1 cellular context compared by ENCODE assay signal in the genomic region with DNA sequence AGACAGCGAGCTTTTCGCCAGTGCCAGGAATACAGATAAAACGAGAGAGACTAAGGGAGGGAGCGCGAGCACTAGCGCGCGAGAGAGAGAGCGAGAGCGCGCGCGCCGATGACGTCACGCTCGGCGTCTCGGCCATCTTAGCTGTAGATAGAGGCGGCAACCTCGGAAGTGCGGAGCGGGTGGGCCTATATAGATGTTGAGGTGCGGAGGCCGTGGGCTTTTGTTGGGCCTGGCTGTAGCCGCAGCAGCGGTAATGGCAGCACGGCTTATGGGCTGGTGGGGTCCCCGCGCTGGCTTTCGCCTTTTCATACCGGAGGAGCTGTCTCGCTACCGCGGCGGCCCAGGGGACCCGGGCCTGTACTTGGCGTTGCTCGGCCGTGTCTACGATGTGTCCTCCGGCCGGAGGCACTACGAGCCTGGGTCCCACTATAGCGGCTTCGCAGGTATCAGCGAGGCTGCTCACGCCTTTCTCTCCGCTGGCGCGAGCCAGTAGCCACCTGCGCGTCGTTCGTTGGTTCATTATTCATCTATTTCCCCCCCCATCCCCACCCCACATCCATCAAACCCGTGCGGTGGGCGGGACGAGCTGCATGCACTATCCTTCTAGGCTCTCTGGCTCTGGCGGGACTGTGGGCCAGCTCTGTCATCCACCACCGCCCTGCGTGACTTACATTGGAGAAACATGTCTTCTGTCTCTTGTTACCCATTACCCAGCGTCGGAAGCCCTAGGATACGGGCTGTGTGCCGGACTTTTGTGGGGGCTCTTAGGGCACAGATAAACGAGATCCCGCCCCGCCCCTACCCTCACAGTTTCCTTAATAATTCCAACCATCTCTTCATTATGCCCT.
TF ChIP-seq lines count a peak whose summit lies in the region.

No MANE protein-coding gene starts in this region.

TF ChIP-seq in K562, 482 proteins besides CTCF, POLR2A, EP300 and RAD21 (continued from another document and continues in another):
- TF ChIP-seq CREB5 (CRISPR knock-in tag; IDR thresholded peaks at IDR 0.05) (0 out of 2 replicates have a peak, but pooled peaks have one; percentile 51), HNRNPUL1 (IDR thresholded peaks at IDR 0.05; ENCODE audit: low read length) (no peak), JUND (IDR thresholded peaks at IDR 0.05; ENCODE audit: borderline replicate concordance, low read depth, low read length) (peak; percentile 94), JUND (tag; IDR thresholded peaks at IDR 0.05; ENCODE audit: borderline replicate concordance, low read depth, low read length) (peak; percentile 84; the same call in 2 of the 3 replicates), NFATC3 (IDR thresholded peaks at IDR 0.05) (no peak), TEAD1 (CRISPR knock-in tag; IDR thresholded peaks at IDR 0.05) (peak in 1 of 2 experiments; percentile 51; a peak in 1 of 4 replicates), CXXC5 (CRISPR knock-in tag; IDR thresholded peaks at IDR 0.05) (peak; percentile 76), SP1 (CRISPR knock-in tag; IDR thresholded peaks at IDR 0.05) (peak; percentile 26), ATF1 (CRISPR knock-in tag; IDR thresholded peaks at IDR 0.05) (peak; percentile 90), ATF1 (tag; IDR thresholded peaks at IDR 0.05) (peak; percentile 98), FOSL1 (tag; conservative IDR thresholded peaks at IDR 0.05) (peak; percentile 58; the same call in 1 of the 2 replicates), NRF1 (conservative IDR thresholded peaks at IDR 0.05 in 1 of 2, IDR thresholded peaks at IDR 0.05 in 1 of 2) (peak; percentile 24 to 49; a peak in 2 of 4 replicates), FOXK1 (CRISPR knock-in tag; IDR thresholded peaks at IDR 0.05; ENCODE audit: borderline replicate concordance) (no peak), TBP (optimal IDR thresholded peaks at IDR 0.05; ENCODE audit: low read depth, low read length) (peak; percentile 80), CREB3 (tag; conservative IDR thresholded peaks at IDR 0.05; ENCODE audit: low read depth) (no peak), NBN (IDR thresholded peaks at IDR 0.05; ENCODE audit: low read depth) (peak; percentile 95), RCOR1 (IDR thresholded peaks at IDR 0.05; ENCODE audit: borderline replicate concordance in 1 of 2, low read depth in 2 of 2, low read length in 2 of 2) (no peak), CREBBP (IDR thresholded peaks at IDR 0.05; ENCODE audit: low read depth, low read length) (no peak), SMAD1 (IDR thresholded peaks at IDR 0.05; ENCODE audit: low read depth, low read length, partially characterized antibody) (no peak), CHD1 (IDR thresholded peaks at IDR 0.05; ENCODE audit: low read length) (peak; percentile 76), MTA3 (IDR thresholded peaks at IDR 0.05; ENCODE audit: borderline replicate concordance) (0 out of 2 replicates have a peak, but pooled peaks have one; percentile 13), TFAP4 (CRISPR knock-in tag; IDR thresholded peaks at IDR 0.05; ENCODE audit: borderline replicate concordance) (peak; percentile 5; the same call in 1 of the 2 replicates), FOXJ3 (CRISPR knock-in tag; IDR thresholded peaks at IDR 0.05) (no peak), E2F1 (CRISPR knock-in tag; IDR thresholded peaks at IDR 0.05) (no peak), GTF2E2 (tag; IDR thresholded peaks at IDR 0.05) (peak; percentile 34; the same call in 1 of the 2 replicates), ZNF75A (CRISPR knock-in tag; IDR thresholded peaks at IDR 0.05) (no peak), MAZ (CRISPR knock-in tag; conservative IDR thresholded peaks at IDR 0.05 in 1 of 2, IDR thresholded peaks at IDR 0.05 in 1 of 2) (0 out of 4 replicates have a peak, but pooled peaks of 1 of the 2 experiments have one; percentile 14), HES1 (IDR thresholded peaks at IDR 0.05; ENCODE audit: low read depth) (no peak), CBX2 (IDR thresholded peaks at IDR 0.05; ENCODE audit: insufficient read depth, low read length, poor library complexity, severe bottlenecking) (no peak), ZBTB17 (CRISPR knock-in tag; IDR thresholded peaks at IDR 0.05) (peak; percentile 94), CREM (IDR thresholded peaks at IDR 0.05; ENCODE audit: low read depth) (peak; percentile 98), HNRNPLL (IDR thresholded peaks at IDR 0.05; ENCODE audit: low read depth, low read length, poor library complexity, severe bottlenecking) (peak; percentile 15), POLR2H (tag; IDR thresholded peaks at IDR 0.05; ENCODE audit: low read depth) (peak; percentile 88), SUPT5H (IDR thresholded peaks at IDR 0.05) (0 out of 2 replicates have a peak, but pooled peaks have one; percentile 68), ZNF41 (CRISPR knock-in tag; conservative IDR thresholded peaks at IDR 0.05) (no peak), ZNF324 (CRISPR knock-in tag; IDR thresholded peaks at IDR 0.05) (no peak), ATF7 (IDR thresholded peaks at IDR 0.05) (peak; percentile 98), KDM5B (IDR thresholded peaks at IDR 0.05; ENCODE audit: insufficient replicate concordance, low read depth, low read length) (peak; percentile 63), KHSRP (IDR thresholded peaks at IDR 0.05) (peak; percentile 75), ELF4 (CRISPR knock-in tag; IDR thresholded peaks at IDR 0.05) (no peak)
- TF ChIP-seq, protein P1, sequence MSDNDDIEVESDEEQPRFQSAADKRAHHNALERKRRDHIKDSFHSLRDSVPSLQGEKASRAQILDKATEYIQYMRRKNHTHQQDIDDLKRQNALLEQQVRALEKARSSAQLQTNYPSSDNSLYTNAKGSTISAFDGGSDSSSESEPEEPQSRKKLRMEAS (CRISPR knock-in tag; IDR thresholded peaks at IDR 0.05), result no peak
- TF ChIP-seq, protein P2, sequence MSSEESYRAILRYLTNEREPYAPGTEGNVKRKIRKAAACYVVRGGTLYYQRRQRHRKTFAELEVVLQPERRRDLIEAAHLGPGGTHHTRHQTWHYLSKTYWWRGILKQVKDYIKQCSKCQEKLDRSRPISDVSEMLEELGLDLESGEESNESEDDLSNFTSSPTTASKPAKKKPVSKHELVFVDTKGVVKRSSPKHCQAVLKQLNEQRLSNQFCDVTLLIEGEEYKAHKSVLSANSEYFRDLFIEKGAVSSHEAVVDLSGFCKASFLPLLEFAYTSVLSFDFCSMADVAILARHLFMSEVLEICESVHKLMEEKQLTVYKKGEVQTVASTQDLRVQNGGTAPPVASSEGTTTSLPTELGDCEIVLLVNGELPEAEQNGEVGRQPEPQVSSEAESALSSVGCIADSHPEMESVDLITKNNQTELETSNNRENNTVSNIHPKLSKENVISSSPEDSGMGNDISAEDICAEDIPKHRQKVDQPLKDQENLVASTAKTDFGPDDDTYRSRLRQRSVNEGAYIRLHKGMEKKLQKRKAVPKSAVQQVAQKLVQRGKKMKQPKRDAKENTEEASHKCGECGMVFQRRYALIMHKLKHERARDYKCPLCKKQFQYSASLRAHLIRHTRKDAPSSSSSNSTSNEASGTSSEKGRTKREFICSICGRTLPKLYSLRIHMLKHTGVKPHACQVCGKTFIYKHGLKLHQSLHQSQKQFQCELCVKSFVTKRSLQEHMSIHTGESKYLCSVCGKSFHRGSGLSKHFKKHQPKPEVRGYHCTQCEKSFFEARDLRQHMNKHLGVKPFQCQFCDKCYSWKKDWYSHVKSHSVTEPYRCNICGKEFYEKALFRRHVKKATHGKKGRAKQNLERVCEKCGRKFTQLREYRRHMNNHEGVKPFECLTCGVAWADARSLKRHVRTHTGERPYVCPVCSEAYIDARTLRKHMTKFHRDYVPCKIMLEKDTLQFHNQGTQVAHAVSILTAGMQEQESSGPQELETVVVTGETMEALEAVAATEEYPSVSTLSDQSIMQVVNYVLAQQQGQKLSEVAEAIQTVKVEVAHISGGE (CRISPR knock-in tag; IDR thresholded peaks at IDR 0.05), result 0 out of 6 replicates have a peak, but pooled peaks of 1 of the 3 experiments have one; percentile 37
- TF ChIP-seq, protein P3, sequence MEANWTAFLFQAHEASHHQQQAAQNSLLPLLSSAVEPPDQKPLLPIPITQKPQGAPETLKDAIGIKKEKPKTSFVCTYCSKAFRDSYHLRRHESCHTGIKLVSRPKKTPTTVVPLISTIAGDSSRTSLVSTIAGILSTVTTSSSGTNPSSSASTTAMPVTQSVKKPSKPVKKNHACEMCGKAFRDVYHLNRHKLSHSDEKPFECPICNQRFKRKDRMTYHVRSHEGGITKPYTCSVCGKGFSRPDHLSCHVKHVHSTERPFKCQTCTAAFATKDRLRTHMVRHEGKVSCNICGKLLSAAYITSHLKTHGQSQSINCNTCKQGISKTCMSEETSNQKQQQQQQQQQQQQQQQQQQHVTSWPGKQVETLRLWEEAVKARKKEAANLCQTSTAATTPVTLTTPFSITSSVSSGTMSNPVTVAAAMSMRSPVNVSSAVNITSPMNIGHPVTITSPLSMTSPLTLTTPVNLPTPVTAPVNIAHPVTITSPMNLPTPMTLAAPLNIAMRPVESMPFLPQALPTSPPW (CRISPR knock-in tag; IDR thresholded peaks at IDR 0.05), result peak; percentile 49; the same call in 1 of the 2 replicates
- TF ChIP-seq, protein P4, sequence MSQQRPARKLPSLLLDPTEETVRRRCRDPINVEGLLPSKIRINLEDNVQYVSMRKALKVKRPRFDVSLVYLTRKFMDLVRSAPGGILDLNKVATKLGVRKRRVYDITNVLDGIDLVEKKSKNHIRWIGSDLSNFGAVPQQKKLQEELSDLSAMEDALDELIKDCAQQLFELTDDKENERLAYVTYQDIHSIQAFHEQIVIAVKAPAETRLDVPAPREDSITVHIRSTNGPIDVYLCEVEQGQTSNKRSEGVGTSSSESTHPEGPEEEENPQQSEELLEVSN (IDR thresholded peaks at IDR 0.05; ENCODE audit: borderline replicate concordance in 1 of 2, extremely low read depth in 1 of 2, insufficient read depth in 1 of 2, insufficient read length in 1 of 2, low read depth in 1 of 2, low read length in 1 of 2, poor library complexity in 1 of 2, severe bottlenecking in 1 of 2), result peak; percentile 29 to 35
- TF ChIP-seq, protein P5, sequence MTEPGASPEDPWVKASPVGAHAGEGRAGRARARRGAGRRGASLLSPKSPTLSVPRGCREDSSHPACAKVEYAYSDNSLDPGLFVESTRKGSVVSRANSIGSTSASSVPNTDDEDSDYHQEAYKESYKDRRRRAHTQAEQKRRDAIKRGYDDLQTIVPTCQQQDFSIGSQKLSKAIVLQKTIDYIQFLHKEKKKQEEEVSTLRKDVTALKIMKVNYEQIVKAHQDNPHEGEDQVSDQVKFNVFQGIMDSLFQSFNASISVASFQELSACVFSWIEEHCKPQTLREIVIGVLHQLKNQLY (CRISPR knock-in tag; conservative IDR thresholded peaks at IDR 0.05), result no peak
- TF ChIP-seq, protein P6, sequence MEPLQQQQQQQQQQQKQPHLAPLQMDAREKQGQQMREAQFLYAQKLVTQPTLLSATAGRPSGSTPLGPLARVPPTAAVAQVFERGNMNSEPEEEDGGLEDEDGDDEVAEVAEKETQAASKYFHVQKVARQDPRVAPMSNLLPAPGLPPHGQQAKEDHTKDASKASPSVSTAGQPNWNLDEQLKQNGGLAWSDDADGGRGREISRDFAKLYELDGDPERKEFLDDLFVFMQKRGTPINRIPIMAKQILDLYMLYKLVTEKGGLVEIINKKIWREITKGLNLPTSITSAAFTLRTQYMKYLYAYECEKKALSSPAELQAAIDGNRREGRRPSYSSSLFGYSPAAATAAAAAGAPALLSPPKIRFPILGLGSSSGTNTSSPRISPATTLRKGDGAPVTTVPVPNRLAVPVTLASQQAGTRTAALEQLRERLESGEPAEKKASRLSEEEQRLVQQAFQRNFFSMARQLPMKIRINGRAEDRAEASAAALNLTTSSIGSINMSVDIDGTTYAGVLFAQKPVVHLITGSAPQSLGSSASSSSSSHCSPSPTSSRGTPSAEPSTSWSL (CRISPR knock-in tag; IDR thresholded peaks at IDR 0.05; ENCODE audit: borderline replicate concordance), result no peak
- TF ChIP-seq, protein P7, sequence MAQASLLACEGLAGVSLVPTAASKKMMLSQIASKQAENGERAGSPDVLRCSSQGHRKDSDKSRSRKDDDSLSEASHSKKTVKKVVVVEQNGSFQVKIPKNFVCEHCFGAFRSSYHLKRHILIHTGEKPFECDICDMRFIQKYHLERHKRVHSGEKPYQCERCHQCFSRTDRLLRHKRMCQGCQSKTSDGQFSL (CRISPR knock-in tag; IDR thresholded peaks at IDR 0.05), result peak; percentile 98
- TF ChIP-seq, protein P7 (tag; IDR thresholded peaks at IDR 0.05), result peak in 1 of 2 experiments; percentile 71; a peak in 1 of 4 replicates
